Comparison of ENCODE assay signal across 8 cellular contexts in the genomic region with DNA sequence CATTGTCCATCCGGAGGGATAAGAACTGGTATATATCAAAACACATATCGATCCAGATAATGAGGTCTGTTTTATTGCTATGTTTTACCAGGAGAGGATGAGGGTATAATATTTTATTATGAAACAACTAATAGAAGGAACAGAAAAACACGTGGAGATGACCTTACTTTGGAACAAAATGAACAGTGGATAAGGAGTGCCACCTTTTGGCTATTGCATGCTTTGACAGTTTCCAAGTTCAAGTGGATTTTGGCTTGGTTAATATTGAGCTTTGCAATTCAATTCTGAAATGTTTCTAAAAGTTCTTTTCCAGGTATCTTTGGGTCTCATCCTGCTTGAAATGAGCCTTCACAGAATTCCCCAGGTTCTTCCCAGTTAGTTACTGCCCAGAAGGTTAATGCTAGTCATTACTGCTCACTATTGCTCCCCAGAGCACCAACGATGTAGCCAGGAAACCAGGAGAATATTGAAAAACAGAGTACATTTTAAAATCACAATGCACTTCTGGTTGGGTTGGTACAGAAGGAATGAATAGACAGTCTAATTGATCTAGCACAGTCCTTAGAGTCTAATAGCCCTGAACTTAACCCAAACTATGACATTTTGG. TPM values are rescaled to one million over a fixed set of nuclear protein-coding genes. Genes with fewer than 3 reads are reported as not detected.
A peak's percentile ranks its signal among the peaks of the same experiment; 100 is the strongest.
DNase-seq lines count a peak whose midpoint lies in the region; ATAC-seq and TF ChIP-seq lines count a peak whose summit lies in the region.

No MANE protein-coding gene starts in this region.

- H3K9me3 Mint-ChIP-seq in activated T-cell treated with anti-CD3 and anti-CD28 coated beads, Interleukin-2, amount 50 U/mL, for 72 hours: no peaks in the 10 kb centered on the region

- intact Hi-C loops in Panc1 (cut with micrococcal nuclease; ENCODE audit: unreplicated experiment) (loop anchor here (5.0 to 10.0 kb wide), 2 partner anchors 363 to 1235 kb away; no protein-coding TSS in a partner anchor), testis (cut with DNase I; ENCODE audit: low total_unique reads) (loop anchor here (10.0 kb wide), 1 partner anchor 1233 kb away; no protein-coding TSS in a partner anchor)

- no peaks in the 10 kb centered on the region for H3K4me1 Mint-ChIP-seq in activated T-cell treated with anti-CD3 and anti-CD28 coated beads, Interleukin-2, amount 50 U/mL, for 72 hours (ENCODE audit: low read depth)

- no peak overlapping the region for H3K27ac Mint-ChIP-seq in activated T-cell treated with anti-CD3 and anti-CD28 coated beads, Interleukin-2, amount 50 U/mL, for 72 hours

- WGBS in testis, 2 donors: 45 to 54% methylated on average over 4 of the region's 4 CpGs

- TF ChIP-seq POLR2A in testis (IDR thresholded peaks at IDR 0.05): no peak

- H3K27me3 Mint-ChIP-seq in activated T-cell treated with anti-CD3 and anti-CD28 coated beads, Interleukin-2, amount 50 U/mL, for 72 hours (ENCODE audit: low read depth): no peaks in the 10 kb centered on the region

- H3K9me3 ChIP-seq in Panc1 (ENCODE audit: control insufficient read depth, insufficient read depth, low read depth, low read length) (no peaks in the 10 kb centered on the region), testis (no peaks in the 10 kb centered on the region)

- TF ChIP-seq CTCF in Panc1 (IDR thresholded peaks at IDR 0.05) (peak; percentile 71), fibroblast of pulmonary artery (IDR thresholded peaks at IDR 0.05; ENCODE audit: low read length, missing control alignments) (peak; percentile 83), testis (IDR thresholded peaks at IDR 0.05) (peak in 2 of 3 experiments; percentile 27 to 43)

- CTCF ChIA-PET in Panc1 (lab: Charles Lee): interaction anchor here (0.6 to 0.8 kb wide), 2 partner anchors 115 to 359 kb away, joined by 3 read pairs; no protein-coding TSS in a partner anchor

- ATAC-seq in HG03442 (IDR thresholded peaks at IDR 0.05; ENCODE audit: unreplicated experiment): peak; percentile 80
- ATAC-seq in Panc1: peak; percentile 70; the same call in 1 of the 2 replicates
- ATAC-seq in activated T-cell treated with anti-CD3 and anti-CD28 coated beads, Interleukin-2, amount 50 U/mL, for 72 hours (replicated peaks in 1 of 2): no peak

- no peaks in the 10 kb centered on the region for H3K36me3 Mint-ChIP-seq in activated T-cell treated with anti-CD3 and anti-CD28 coated beads, Interleukin-2, amount 50 U/mL, for 72 hours (ENCODE audit: insufficient read depth in 2 of 2)

- POLR2A ChIA-PET in Panc1 (lab: Charles Lee): no interaction called here

- H3K36me3 ChIP-seq in Panc1 (ENCODE audit: control insufficient read depth, insufficient read depth, low read length) (no peaks in the 10 kb centered on the region), testis (ENCODE audit: low read depth, missing control alignments) (no peaks in the 10 kb centered on the region)

- BruUV-seq in Panc1 (replicated peaks; lab: Mats Ljungman, UMichigan): no TSS peak

- DNase-seq in NOMO-1 treated with DMSO at 0.1 percent for 48 hours (lab: John Stamatoyannopoulos, UW; ENCODE audit: unreplicated experiment): peak; percentile 45
- no peak for DNase-seq in NOMO-1 treated with dmso at 0.1 percent for 144 hours (lab: John Stamatoyannopoulos, UW; ENCODE audit: unreplicated experiment)
- DNase-seq in Panc1 (ENCODE audit: low read depth, low spot score): peak; percentile 30
- DNase-seq in fibroblast of pulmonary artery (ENCODE audit: low read depth): peak; percentile 86
- no peak for DNase-seq in testis
- DNase-seq in activated CD8-positive, alpha-beta memory T cell treated with anti-CD3 and anti-CD28 coated beads, Interleukin-2, amount 50 U/mL, for 48 hours: no peak
- no peak for DNase-seq in activated T-cell treated with anti-CD3 and anti-CD28 coated beads, Interleukin-2, amount 50 U/mL, for 72 hours

- in situ Hi-C loops in Panc1 (cut with HindIII; ENCODE audit: low pct_unique_long_range_greater_than_20kb, low sequenced_read_pairs): no loop called here

- no peak overlapping the region for H3K27ac ChIP-seq in Panc1 (ENCODE audit: low read length)
- no peak overlapping the region for H3K27ac ChIP-seq in testis

- H3K27me3 ChIP-seq in Panc1 (ENCODE audit: control insufficient read depth, insufficient read depth, low read length) (no peaks in the 10 kb centered on the region; the same call in 1 of the 2 replicates), testis (no peaks in the 10 kb centered on the region)

- H3K4me1 ChIP-seq in Panc1 (ENCODE audit: control insufficient read depth, insufficient read depth, low read length) (no peaks in the 10 kb centered on the region), testis (no peaks in the 10 kb centered on the region)

- H3K4me3 Mint-ChIP-seq in activated T-cell treated with anti-CD3 and anti-CD28 coated beads, Interleukin-2, amount 50 U/mL, for 72 hours: no peak overlapping the region

- H3K4me3 ChIP-seq in Panc1 (ENCODE audit: low read depth in 2 of 2, low read length in 2 of 2): no peak overlapping the region
- H3K4me3 ChIP-seq in fibroblast of pulmonary artery (replicated peaks; ENCODE audit: low read depth, low read length): no peak overlapping the region
- H3K4me3 ChIP-seq in testis: no peak overlapping the region

RNA-seq across cellular contexts. Expression of gene ZC3H11B, which starts 45.5 kb away (rescaled TPM):
- total RNA-seq in Panc1 (2021; ENCODE audit: unreplicated experiment) (0.15 TPM), testis (10 to 100 TPM in 1 of 2 donors, 1 to 10 TPM in 1; 7.1 to 13.3 TPM)
- polyA plus RNA-seq in Panc1 (2012; ENCODE audit: insufficient read length): 0.22 TPM
- polyA plus RNA-seq in testis (ENCODE audit: insufficient read depth, low read depth, low replicate concordance): 12.2 TPM
- total RNA-seq in activated T-cell treated with anti-CD3 and anti-CD28 coated beads, Interleukin-2, amount 50 U/mL, for 72 hours: under 1 TPM; 0.29 to 0.67 TPM

Comparison
In these comparisons a context has a peak if more than half of its experiments do, and no peak if none do; other contexts are left out.
1. DNase-seq: peak in NOMO-1 treated with DMSO at 0.1 percent for 48 hours (single experiment), Panc1 (single experiment) and fibroblast of pulmonary artery (single experiment); none in NOMO-1 treated with dmso at 0.1 percent for 144 hours (single experiment), testis (single experiment), activated CD8-positive, alpha-beta memory T cell treated with anti-CD3 and anti-CD28 coated beads, Interleukin-2, amount 50 U/mL, for 48 hours (single experiment) and activated T-cell treated with anti-CD3 and anti-CD28 coated beads, Interleukin-2, amount 50 U/mL, for 72 hours (0 of 2).
2. ATAC-seq: peak in HG03442 (single experiment) and Panc1 (single experiment); none in activated T-cell treated with anti-CD3 and anti-CD28 coated beads, Interleukin-2, amount 50 U/mL, for 72 hours (0 of 2).
3. Peak in every context shown above with its lines, with median percentiles within 50 percentile points of each other: CTCF ChIP-seq.